ENCODE assay signal across 1 cellular context in the genomic region with DNA sequence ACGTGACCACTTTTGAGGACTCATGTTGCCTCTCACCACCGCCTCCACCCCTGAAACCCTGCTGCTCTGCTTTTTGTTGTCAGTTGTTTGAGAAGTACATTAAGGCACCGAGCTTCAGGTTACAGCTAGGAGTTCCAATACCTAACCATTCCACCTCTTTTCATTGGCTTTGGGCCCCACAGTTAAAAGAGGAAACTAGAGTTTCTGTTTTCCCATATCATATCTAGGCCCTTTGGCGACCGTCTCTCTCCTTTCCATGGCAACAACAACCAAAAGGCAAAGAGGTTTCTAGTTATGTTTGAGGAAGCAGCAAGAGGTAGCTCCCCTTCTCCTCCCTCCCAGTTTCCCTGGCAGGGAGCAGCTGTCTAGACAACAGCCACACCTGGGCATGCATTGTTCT.
TF ChIP-seq lines count a peak whose summit lies in the region.

No MANE protein-coding gene starts in this region.

TF ChIP-seq in K562, 482 proteins besides CTCF, POLR2A, EP300 and RAD21:
- TF ChIP-seq LCOR (CRISPR knock-in tag; IDR thresholded peaks at IDR 0.05): peak; percentile 65; the same call in 1 of the 2 replicates
- 0 out of 4 replicates have a peak, but pooled peaks of 1 of the 2 experiments have one; percentile 43 for TF ChIP-seq FOXK2 (conservative IDR thresholded peaks at IDR 0.05 in 1 of 2, IDR thresholded peaks at IDR 0.05 in 1 of 2; ENCODE audit: low read depth in 2 of 2)
- peak; percentile 40; the same call in 1 of the 2 replicates for TF ChIP-seq ZEB2 (IDR thresholded peaks at IDR 0.05)
- TF ChIP-seq MECOM (CRISPR knock-in tag; IDR thresholded peaks at IDR 0.05): 0 out of 2 replicates have a peak, but pooled peaks have one; percentile 27
- TF ChIP-seq, protein P1, sequence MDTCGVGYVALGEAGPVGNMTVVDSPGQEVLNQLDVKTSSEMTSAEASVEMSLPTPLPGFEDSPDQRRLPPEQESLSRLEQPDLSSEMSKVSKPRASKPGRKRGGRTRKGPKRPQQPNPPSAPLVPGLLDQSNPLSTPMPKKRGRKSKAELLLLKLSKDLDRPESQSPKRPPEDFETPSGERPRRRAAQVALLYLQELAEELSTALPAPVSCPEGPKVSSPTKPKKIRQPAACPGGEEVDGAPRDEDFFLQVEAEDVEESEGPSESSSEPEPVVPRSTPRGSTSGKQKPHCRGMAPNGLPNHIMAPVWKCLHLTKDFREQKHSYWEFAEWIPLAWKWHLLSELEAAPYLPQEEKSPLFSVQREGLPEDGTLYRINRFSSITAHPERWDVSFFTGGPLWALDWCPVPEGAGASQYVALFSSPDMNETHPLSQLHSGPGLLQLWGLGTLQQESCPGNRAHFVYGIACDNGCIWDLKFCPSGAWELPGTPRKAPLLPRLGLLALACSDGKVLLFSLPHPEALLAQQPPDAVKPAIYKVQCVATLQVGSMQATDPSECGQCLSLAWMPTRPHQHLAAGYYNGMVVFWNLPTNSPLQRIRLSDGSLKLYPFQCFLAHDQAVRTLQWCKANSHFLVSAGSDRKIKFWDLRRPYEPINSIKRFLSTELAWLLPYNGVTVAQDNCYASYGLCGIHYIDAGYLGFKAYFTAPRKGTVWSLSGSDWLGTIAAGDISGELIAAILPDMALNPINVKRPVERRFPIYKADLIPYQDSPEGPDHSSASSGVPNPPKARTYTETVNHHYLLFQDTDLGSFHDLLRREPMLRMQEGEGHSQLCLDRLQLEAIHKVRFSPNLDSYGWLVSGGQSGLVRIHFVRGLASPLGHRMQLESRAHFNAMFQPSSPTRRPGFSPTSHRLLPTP (IDR thresholded peaks at IDR 0.05; ENCODE audit: borderline replicate concordance, extremely low read depth, insufficient read length): no peak
- TF ChIP-seq ARID1B (IDR thresholded peaks at IDR 0.05): peak; percentile 15; the same call in 1 of the 2 replicates
- TF ChIP-seq PTRF (tag; IDR thresholded peaks at IDR 0.05): no peak
- peak; percentile 32; the same call in 1 of the 2 replicates for TF ChIP-seq SOX6 (IDR thresholded peaks at IDR 0.05)
- TF ChIP-seq BMI1 (IDR thresholded peaks at IDR 0.05; ENCODE audit: low read length): peak; percentile 32; the same call in 1 of the 2 replicates
- TF ChIP-seq ZNF586 (CRISPR knock-in tag; conservative IDR thresholded peaks at IDR 0.05): no peak
- TF ChIP-seq, protein P2, sequence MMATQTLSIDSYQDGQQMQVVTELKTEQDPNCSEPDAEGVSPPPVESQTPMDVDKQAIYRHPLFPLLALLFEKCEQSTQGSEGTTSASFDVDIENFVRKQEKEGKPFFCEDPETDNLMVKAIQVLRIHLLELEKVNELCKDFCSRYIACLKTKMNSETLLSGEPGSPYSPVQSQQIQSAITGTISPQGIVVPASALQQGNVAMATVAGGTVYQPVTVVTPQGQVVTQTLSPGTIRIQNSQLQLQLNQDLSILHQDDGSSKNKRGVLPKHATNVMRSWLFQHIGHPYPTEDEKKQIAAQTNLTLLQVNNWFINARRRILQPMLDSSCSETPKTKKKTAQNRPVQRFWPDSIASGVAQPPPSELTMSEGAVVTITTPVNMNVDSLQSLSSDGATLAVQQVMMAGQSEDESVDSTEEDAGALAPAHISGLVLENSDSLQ (IDR thresholded peaks at IDR 0.05): 0 out of 2 replicates have a peak, but pooled peaks have one; percentile 9
- no peak for TF ChIP-seq MTA3 (IDR thresholded peaks at IDR 0.05; ENCODE audit: borderline replicate concordance)
- TF ChIP-seq MEF2A (IDR thresholded peaks at IDR 0.05; ENCODE audit: control insufficient read depth, low read depth, low read length): no peak
- TF ChIP-seq RCOR1 (IDR thresholded peaks at IDR 0.05; ENCODE audit: borderline replicate concordance in 1 of 2, low read depth in 2 of 2, low read length in 2 of 2): peak in 1 of 2 experiments; percentile 38; a peak in 1 of 4 replicates
- TF ChIP-seq, protein P3, sequence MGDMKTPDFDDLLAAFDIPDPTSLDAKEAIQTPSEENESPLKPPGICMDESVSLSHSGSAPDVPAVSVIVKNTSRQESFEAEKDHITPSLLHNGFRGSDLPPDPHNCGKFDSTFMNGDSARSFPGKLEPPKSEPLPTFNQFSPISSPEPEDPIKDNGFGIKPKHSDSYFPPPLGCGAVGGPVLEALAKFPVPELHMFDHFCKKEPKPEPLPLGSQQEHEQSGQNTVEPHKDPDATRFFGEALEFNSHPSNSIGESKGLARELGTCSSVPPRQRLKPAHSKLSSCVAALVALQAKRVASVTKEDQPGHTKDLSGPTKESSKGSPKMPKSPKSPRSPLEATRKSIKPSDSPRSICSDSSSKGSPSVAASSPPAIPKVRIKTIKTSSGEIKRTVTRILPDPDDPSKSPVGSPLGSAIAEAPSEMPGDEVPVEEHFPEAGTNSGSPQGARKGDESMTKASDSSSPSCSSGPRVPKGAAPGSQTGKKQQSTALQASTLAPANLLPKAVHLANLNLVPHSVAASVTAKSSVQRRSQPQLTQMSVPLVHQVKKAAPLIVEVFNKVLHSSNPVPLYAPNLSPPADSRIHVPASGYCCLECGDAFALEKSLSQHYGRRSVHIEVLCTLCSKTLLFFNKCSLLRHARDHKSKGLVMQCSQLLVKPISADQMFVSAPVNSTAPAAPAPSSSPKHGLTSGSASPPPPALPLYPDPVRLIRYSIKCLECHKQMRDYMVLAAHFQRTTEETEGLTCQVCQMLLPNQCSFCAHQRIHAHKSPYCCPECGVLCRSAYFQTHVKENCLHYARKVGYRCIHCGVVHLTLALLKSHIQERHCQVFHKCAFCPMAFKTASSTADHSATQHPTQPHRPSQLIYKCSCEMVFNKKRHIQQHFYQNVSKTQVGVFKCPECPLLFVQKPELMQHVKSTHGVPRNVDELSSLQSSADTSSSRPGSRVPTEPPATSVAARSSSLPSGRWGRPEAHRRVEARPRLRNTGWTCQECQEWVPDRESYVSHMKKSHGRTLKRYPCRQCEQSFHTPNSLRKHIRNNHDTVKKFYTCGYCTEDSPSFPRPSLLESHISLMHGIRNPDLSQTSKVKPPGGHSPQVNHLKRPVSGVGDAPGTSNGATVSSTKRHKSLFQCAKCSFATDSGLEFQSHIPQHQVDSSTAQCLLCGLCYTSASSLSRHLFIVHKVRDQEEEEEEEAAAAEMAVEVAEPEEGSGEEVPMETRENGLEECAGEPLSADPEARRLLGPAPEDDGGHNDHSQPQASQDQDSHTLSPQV (IDR thresholded peaks at IDR 0.05): peak; percentile 23; the same call in 1 of the 2 replicates
- peak; percentile 22 for TF ChIP-seq TBP (optimal IDR thresholded peaks at IDR 0.05; ENCODE audit: low read depth, low read length)
- TF ChIP-seq, protein P4, sequence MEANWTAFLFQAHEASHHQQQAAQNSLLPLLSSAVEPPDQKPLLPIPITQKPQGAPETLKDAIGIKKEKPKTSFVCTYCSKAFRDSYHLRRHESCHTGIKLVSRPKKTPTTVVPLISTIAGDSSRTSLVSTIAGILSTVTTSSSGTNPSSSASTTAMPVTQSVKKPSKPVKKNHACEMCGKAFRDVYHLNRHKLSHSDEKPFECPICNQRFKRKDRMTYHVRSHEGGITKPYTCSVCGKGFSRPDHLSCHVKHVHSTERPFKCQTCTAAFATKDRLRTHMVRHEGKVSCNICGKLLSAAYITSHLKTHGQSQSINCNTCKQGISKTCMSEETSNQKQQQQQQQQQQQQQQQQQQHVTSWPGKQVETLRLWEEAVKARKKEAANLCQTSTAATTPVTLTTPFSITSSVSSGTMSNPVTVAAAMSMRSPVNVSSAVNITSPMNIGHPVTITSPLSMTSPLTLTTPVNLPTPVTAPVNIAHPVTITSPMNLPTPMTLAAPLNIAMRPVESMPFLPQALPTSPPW (CRISPR knock-in tag; IDR thresholded peaks at IDR 0.05): peak; percentile 36; the same call in 1 of the 2 replicates
- TF ChIP-seq, protein P5, sequence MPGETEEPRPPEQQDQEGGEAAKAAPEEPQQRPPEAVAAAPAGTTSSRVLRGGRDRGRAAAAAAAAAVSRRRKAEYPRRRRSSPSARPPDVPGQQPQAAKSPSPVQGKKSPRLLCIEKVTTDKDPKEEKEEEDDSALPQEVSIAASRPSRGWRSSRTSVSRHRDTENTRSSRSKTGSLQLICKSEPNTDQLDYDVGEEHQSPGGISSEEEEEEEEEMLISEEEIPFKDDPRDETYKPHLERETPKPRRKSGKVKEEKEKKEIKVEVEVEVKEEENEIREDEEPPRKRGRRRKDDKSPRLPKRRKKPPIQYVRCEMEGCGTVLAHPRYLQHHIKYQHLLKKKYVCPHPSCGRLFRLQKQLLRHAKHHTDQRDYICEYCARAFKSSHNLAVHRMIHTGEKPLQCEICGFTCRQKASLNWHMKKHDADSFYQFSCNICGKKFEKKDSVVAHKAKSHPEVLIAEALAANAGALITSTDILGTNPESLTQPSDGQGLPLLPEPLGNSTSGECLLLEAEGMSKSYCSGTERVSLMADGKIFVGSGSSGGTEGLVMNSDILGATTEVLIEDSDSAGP (CRISPR knock-in tag; IDR thresholded peaks at IDR 0.05): no peak
- TF ChIP-seq ZNF766 (CRISPR knock-in tag; conservative IDR thresholded peaks at IDR 0.05): peak; percentile 98
- TF ChIP-seq, protein P6, sequence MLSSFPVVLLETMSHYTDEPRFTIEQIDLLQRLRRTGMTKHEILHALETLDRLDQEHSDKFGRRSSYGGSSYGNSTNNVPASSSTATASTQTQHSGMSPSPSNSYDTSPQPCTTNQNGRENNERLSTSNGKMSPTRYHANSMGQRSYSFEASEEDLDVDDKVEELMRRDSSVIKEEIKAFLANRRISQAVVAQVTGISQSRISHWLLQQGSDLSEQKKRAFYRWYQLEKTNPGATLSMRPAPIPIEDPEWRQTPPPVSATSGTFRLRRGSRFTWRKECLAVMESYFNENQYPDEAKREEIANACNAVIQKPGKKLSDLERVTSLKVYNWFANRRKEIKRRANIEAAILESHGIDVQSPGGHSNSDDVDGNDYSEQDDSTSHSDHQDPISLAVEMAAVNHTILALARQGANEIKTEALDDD (IDR thresholded peaks at IDR 0.05): peak; percentile 89
- TF ChIP-seq NFRKB (IDR thresholded peaks at IDR 0.05; ENCODE audit: low read depth): peak; percentile 38; the same call in 1 of the 2 replicates
- TF ChIP-seq JUND (IDR thresholded peaks at IDR 0.05; ENCODE audit: borderline replicate concordance, low read depth, low read length): 0 out of 2 replicates have a peak, but pooled peaks have one; percentile 4
- no peak for TF ChIP-seq JUND (tag; IDR thresholded peaks at IDR 0.05; ENCODE audit: borderline replicate concordance, low read depth, low read length)
- peak; percentile 62; the same call in 1 of the 2 replicates for TF ChIP-seq CTBP1 (IDR thresholded peaks at IDR 0.05; ENCODE audit: borderline replicate concordance)
- TF ChIP-seq SNIP1 (IDR thresholded peaks at IDR 0.05; ENCODE audit: low read depth): peak; percentile 51; the same call in 1 of the 2 replicates
- no peak for TF ChIP-seq TEAD4 (IDR thresholded peaks at IDR 0.05; ENCODE audit: low read length)
- TF ChIP-seq TEAD4 (CRISPR knock-in tag; IDR thresholded peaks at IDR 0.05; ENCODE audit: borderline replicate concordance): no peak
- no peak for TF ChIP-seq HDGF (IDR thresholded peaks at IDR 0.05)
- TF ChIP-seq RBBP5 (IDR thresholded peaks at IDR 0.05; ENCODE audit: borderline replicate concordance, insufficient read depth, low read length, poor library complexity, severe bottlenecking): peak; percentile 58
- TF ChIP-seq L3MBTL2 (IDR thresholded peaks at IDR 0.05): peak; percentile 37; the same call in 1 of the 2 replicates
- TF ChIP-seq FOXJ2 (tag; IDR thresholded peaks at IDR 0.05): peak; percentile 90
- peak; percentile 83 for TF ChIP-seq RFX1 (IDR thresholded peaks at IDR 0.05)
- peak; percentile 23; the same call in 1 of the 2 replicates for TF ChIP-seq SPI1 (IDR thresholded peaks at IDR 0.05; ENCODE audit: borderline replicate concordance, low read depth, low read length)
- 0 out of 2 replicates have a peak, but pooled peaks have one; percentile 44 for TF ChIP-seq ZKSCAN1 (IDR thresholded peaks at IDR 0.05; ENCODE audit: low read depth, low read length)
- TF ChIP-seq, protein P7, sequence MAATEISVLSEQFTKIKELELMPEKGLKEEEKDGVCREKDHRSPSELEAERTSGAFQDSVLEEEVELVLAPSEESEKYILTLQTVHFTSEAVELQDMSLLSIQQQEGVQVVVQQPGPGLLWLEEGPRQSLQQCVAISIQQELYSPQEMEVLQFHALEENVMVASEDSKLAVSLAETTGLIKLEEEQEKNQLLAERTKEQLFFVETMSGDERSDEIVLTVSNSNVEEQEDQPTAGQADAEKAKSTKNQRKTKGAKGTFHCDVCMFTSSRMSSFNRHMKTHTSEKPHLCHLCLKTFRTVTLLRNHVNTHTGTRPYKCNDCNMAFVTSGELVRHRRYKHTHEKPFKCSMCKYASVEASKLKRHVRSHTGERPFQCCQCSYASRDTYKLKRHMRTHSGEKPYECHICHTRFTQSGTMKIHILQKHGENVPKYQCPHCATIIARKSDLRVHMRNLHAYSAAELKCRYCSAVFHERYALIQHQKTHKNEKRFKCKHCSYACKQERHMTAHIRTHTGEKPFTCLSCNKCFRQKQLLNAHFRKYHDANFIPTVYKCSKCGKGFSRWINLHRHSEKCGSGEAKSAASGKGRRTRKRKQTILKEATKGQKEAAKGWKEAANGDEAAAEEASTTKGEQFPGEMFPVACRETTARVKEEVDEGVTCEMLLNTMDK (IDR thresholded peaks at IDR 0.05; ENCODE audit: borderline replicate concordance, insufficient read depth, low read depth, low read length, poor library complexity, severe bottlenecking): no peak
- TF ChIP-seq CBFA2T2 (conservative IDR thresholded peaks at IDR 0.05): no peak
- TF ChIP-seq ZFX (CRISPR knock-in tag; IDR thresholded peaks at IDR 0.05): peak; percentile 40; the same call in 1 of the 2 replicates
- no peak for TF ChIP-seq PHF21A (IDR thresholded peaks at IDR 0.05; ENCODE audit: borderline replicate concordance, low read depth)
TF ChIP-seq in K562: peak in this region for 25.
